Comparison of ENCODE assay signal across 8 cellular contexts in the genomic region with DNA sequence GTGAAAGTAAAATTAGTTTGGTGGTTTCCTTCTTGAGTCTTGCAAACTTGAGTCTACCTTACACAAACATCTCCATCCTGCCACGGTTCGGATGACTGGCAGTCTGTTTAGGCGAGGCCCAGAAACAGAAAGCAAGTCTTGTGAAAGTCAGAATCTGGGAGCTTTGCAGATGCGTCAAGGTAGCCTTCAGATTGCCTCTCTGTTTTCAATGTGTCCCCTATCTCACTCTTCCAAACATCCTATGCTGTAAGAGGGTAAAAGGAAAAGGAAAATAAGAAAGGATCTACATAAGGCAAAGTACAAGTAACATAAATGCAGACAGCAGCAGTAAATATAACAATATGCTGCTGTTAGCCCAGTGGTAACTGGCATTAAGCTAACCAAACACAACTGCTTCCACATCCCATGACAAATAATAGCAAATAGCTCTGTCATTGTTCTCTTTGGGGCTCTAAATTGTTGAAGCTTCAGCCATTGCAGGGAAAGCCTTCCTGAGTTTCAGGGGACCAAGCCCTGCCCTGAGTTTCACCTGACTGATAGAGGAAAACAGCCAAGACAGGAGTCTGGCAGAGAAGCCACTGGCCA. TPM values are rescaled to one million over a fixed set of nuclear protein-coding genes. Genes with fewer than 3 reads are reported as not detected.
A peak's percentile ranks its signal among the peaks of the same experiment; 100 is the strongest.
DNase-seq lines count a peak whose midpoint lies in the region; ATAC-seq, FAIRE-seq and TF ChIP-seq lines count a peak whose summit lies in the region.

No MANE protein-coding gene starts in this region.

- H3K27me3 ChIP-seq in BLaER1 treated with 17β-estradiol and CSF1 and Interleukin-3, amounts not matched to agents 10 nM and 100 nM = no peaks in the 10 kb centered on the region
- H3K27me3 ChIP-seq in KMS-11 (ENCODE audit: insufficient read depth, low read depth) = peaks cover 5% of the 10 kb centered on the region; the same call in 1 of the 2 replicates
- H3K27me3 ChIP-seq in keratinocyte (ENCODE audit: control insufficient read depth, extremely low read depth, insufficient read depth, low read length) = no peaks in the 10 kb centered on the region

- no peak for FAIRE-seq in keratinocyte (lab: Jason Lieb, UNC)

- H3K4me2 ChIP-seq in BLaER1 treated with 17β-estradiol and CSF1 and Interleukin-3, amounts not matched to agents 10 nM and 100 nM = peak overlapping the region; percentile 52 to 85 (median 63)
- H3K4me2 ChIP-seq in KMS-11 (peak overlapping the region; percentile 37), keratinocyte (ENCODE audit: control insufficient read depth, extremely low read depth, insufficient read depth, low read depth, low read length) (peak overlapping the region; percentile 42)

- H3K27ac ChIP-seq in BLaER1 treated with 17β-estradiol and CSF1 and Interleukin-3, amounts not matched to agents 10 nM and 100 nM = peak overlapping the region; percentile 34 to 89 (median 63)
- no peak overlapping the region for H3K27ac ChIP-seq in KMS-11
- no peak overlapping the region for H3K27ac ChIP-seq in keratinocyte (ENCODE audit: control insufficient read depth, insufficient read depth, low read length)

- H4K20me1 ChIP-seq in BLaER1 treated with 17β-estradiol and CSF1 and Interleukin-3, amounts not matched to agents 10 nM and 100 nM = no peaks in the 10 kb centered on the region
- H4K20me1 ChIP-seq in KMS-11 (ENCODE audit: insufficient read depth) (no peaks in the 10 kb centered on the region), keratinocyte (ENCODE audit: control insufficient read depth, extremely low read depth, insufficient read depth, low read length) (no peaks in the 10 kb centered on the region)

- peak; percentile 40 for DNase-seq in activated T-helper 1 cell treated with Interleukin-2 at 50 U/mL for 16 hours (ENCODE audit: low read depth)
- DNase-seq in keratinocyte (ENCODE audit: low read depth, low spot score) = no peak
- peak; percentile 24 to 37 for DNase-seq in stimulated activated CD8-positive, alpha-beta memory T cell treated with anti-CD3 and anti-CD28 coated beads, Interleukin-2, amount 100 ng/mL, for 1 hour (ENCODE audit: low read depth in 2 of 2)
- no peak for DNase-seq in posterior cingulate gyrus
- no peak for DNase-seq in erythroblast (lab: John Stamatoyannopoulos, UW)

- no peaks in the 10 kb centered on the region for H3K79me2 ChIP-seq in KMS-11 (ENCODE audit: insufficient read depth, low read depth)
- H3K79me2 ChIP-seq in keratinocyte (ENCODE audit: control insufficient read depth, insufficient read depth, low read length) = no peaks in the 10 kb centered on the region

- dilution Hi-C loops in keratinocyte (cut with MboI; ENCODE audit: extremely low pct_ligation_motif_present, low sequenced_read_pairs) = no loop called here

- H3K9me3 ChIP-seq in BLaER1 treated with 17β-estradiol and CSF1 and Interleukin-3, amounts not matched to agents 10 nM and 100 nM (replicated peaks in 1 of 11) = no peaks in the 10 kb centered on the region
- H3K9me3 ChIP-seq in keratinocyte (ENCODE audit: control insufficient read depth, low read depth, low read length) = no peaks in the 10 kb centered on the region

- ATAC-seq in GM21360 (IDR thresholded peaks at IDR 0.05; ENCODE audit: unreplicated experiment) = peak; percentile 50

- intact Hi-C loops in posterior cingulate gyrus (cut with DNase I) = loop anchor here (10.0 kb wide), 1 partner anchor 209 kb away; no protein-coding TSS in a partner anchor

- H3K4me1 ChIP-seq in BLaER1 treated with 17β-estradiol and CSF1 and Interleukin-3, amounts not matched to agents 10 nM and 100 nM = peaks cover 26 to 87% (median 37%) of the 10 kb centered on the region in 10 experiments
- H3K4me1 ChIP-seq in KMS-11 (ENCODE audit: low read depth, poor library complexity, severe bottlenecking) = peaks cover 36% of the 10 kb centered on the region
- peaks cover 27% of the 10 kb centered on the region for H3K4me1 ChIP-seq in keratinocyte (ENCODE audit: control insufficient read depth, extremely low read depth, insufficient read depth, low read length)

- H3K4me3 ChIP-seq in BLaER1 treated with 17β-estradiol and CSF1 and Interleukin-3, amounts not matched to agents 10 nM and 100 nM = no peak overlapping the region
- no peak overlapping the region for H3K4me3 ChIP-seq in KMS-11 (IDR thresholded peaks at IDR 0.05; ENCODE audit: insufficient read depth, low read depth, low read length)
- H3K4me3 ChIP-seq in keratinocyte (ENCODE audit: control insufficient read depth in 2 of 3, extremely low read depth in 1 of 3, insufficient read depth in 2 of 3, low read depth in 1 of 3, low read length in 3 of 3) = no peak overlapping the region

- no peak for TF ChIP-seq POLR2A in erythroblast (IDR thresholded peaks at IDR 0.05; ENCODE audit: low read length)

- H3K9ac ChIP-seq in BLaER1 treated with 17β-estradiol and CSF1 and Interleukin-3, amounts not matched to agents 10 nM and 100 nM = peak overlapping the region in 8 of 11 experiments; percentile 3 to 69 (median 22); a peak in 7 of 22 replicates
- H3K9ac ChIP-seq in KMS-11 = no peak overlapping the region
- no peak overlapping the region for H3K9ac ChIP-seq in keratinocyte (ENCODE audit: control insufficient read depth, extremely low read depth, insufficient read depth, low read length)

- no peaks in the 10 kb centered on the region for H3K9me1 ChIP-seq in keratinocyte (ENCODE audit: control insufficient read depth, extremely low read depth, insufficient read depth, low read length)

- TF ChIP-seq CTCF in KMS-11 (conservative IDR thresholded peaks at IDR 0.05; ENCODE audit: low read depth, low read length) = no peak
- TF ChIP-seq CTCF in keratinocyte (optimal IDR thresholded peaks at IDR 0.05 in 1 of 3, IDR thresholded peaks at IDR 0.05 in 1 of 3, conservative IDR thresholded peaks at IDR 0.05 in 1 of 3; ENCODE audit: extremely low read depth in 1 of 3, insufficient read depth in 2 of 3, low read length in 3 of 3) = no peak

- no peaks in the 10 kb centered on the region; a peak in 1 of 22 replicates for H3K36me3 ChIP-seq in BLaER1 treated with 17β-estradiol and CSF1 and Interleukin-3, amounts not matched to agents 10 nM and 100 nM
- H3K36me3 ChIP-seq in KMS-11 (ENCODE audit: insufficient read depth) (no peaks in the 10 kb centered on the region), keratinocyte (ENCODE audit: control insufficient read depth in 2 of 2, extremely low read depth in 1 of 2, insufficient read depth in 2 of 2, low read length in 2 of 2) (no peaks in the 10 kb centered on the region)

- H2AFZ ChIP-seq in KMS-11 (ENCODE audit: low read depth) (no peak overlapping the region), keratinocyte (ENCODE audit: control insufficient read depth, low read length) (peak overlapping the region; percentile 67)

RNA-seq across cellular contexts. Expression of gene C1orf105, which starts 26.2 kb away (rescaled TPM):
- polyA plus RNA-seq in keratinocyte = not detected in 3 replicates
- not detected for polyA plus RNA-seq in keratinocyte (2011; ENCODE audit: low read depth)
- polyA plus RNA-seq in keratinocyte (2011; cell fraction: cytosol; rRNA removed) = not detected in 2 replicates
- not detected in 2 replicates for polyA plus RNA-seq in keratinocyte (2011; cell fraction: nucleus; rRNA removed)
- not detected in 2 replicates for polyA plus RNA-seq in keratinocyte (2012; ENCODE audit: low replicate concordance)
- not detected in 3 replicates for polyA minus RNA-seq in keratinocyte
- polyA minus RNA-seq in keratinocyte (2011; cell fraction: cytosol; rRNA and poly(A)+ RNA removed) = not detected
- polyA minus RNA-seq in keratinocyte (2011; cell fraction: nucleus; rRNA and poly(A)+ RNA removed) = not detected in 2 replicates

RNA-seq across cellular contexts. Expression of gene PIGC, which starts 49.6 kb away (rescaled TPM):
- polyA plus RNA-seq in keratinocyte = 18.0 to 21.6 TPM (median 21.2 TPM) in 3 replicates
- polyA plus RNA-seq in keratinocyte (2011; ENCODE audit: low read depth) = 9.7 TPM
- 15.0 and 18.9 TPM in 2 replicates for polyA plus RNA-seq in keratinocyte (2011; cell fraction: cytosol; rRNA removed)
- polyA plus RNA-seq in keratinocyte (2011; cell fraction: nucleus; rRNA removed) = 15.4 and 18.6 TPM in 2 replicates
- polyA plus RNA-seq in keratinocyte (2012; ENCODE audit: low replicate concordance) = 14.1 and 18.1 TPM in 2 replicates
- 15.8 to 19.0 TPM (median 16.6 TPM) in 3 replicates for polyA minus RNA-seq in keratinocyte
- 8.6 TPM for polyA minus RNA-seq in keratinocyte (2011; cell fraction: cytosol; rRNA and poly(A)+ RNA removed)
- 5.6 and 6.9 TPM in 2 replicates for polyA minus RNA-seq in keratinocyte (2011; cell fraction: nucleus; rRNA and poly(A)+ RNA removed)

Comparison
In these comparisons a context has a peak if more than half of its experiments do, and no peak if none do; other contexts are left out.
1. H3K27ac ChIP-seq: peak in BLaER1 treated with 17β-estradiol and CSF1 and Interleukin-3, amounts not matched to agents 10 nM and 100 nM (11 of 11); none in KMS-11 (single experiment) and keratinocyte (single experiment).
2. H3K9ac ChIP-seq: peak in BLaER1 treated with 17β-estradiol and CSF1 and Interleukin-3, amounts not matched to agents 10 nM and 100 nM (8 of 11); none in KMS-11 (single experiment) and keratinocyte (single experiment).
3. DNase-seq: peak in activated T-helper 1 cell treated with Interleukin-2 at 50 U/mL for 16 hours (single experiment) and stimulated activated CD8-positive, alpha-beta memory T cell treated with anti-CD3 and anti-CD28 coated beads, Interleukin-2, amount 100 ng/mL, for 1 hour (2 of 2); none in keratinocyte (single experiment), posterior cingulate gyrus (0 of 10) and erythroblast (0 of 2).
4. Peak in every context shown above with its lines, with median percentiles within 50 percentile points of each other: H3K4me2 ChIP-seq.